ENCODE assay signal across 20 cellular contexts in genomic region chr2:240383099-240383758, GRCh38. TPM values are rescaled to one million over a fixed set of nuclear protein-coding genes. Genes with fewer than 3 reads are reported as not detected.
DNase-seq lines count a peak whose midpoint lies in the region; ATAC-seq and TF ChIP-seq lines count a peak whose summit lies in the region.
"Had no signal": no experiment of that assay in that cellular context is flagged by ENCODE, and none has a peak within 500 bp of the region (broad histone marks: within the 10 kb centered on the region; RNA-seq: fewer than 3 reads in every experiment).

No MANE protein-coding gene starts in this region.

- H3K36me3 ChIP-seq in right atrium auricular region (no peaks in the 10 kb centered on the region), lower lobe of right lung (no peaks in the 10 kb centered on the region), stomach (no peaks in the 10 kb centered on the region)

- H3K27ac Mint-ChIP-seq in chondrocyte (ENCODE audit: unreplicated experiment): no peak overlapping the region

- H3K4me1 Mint-ChIP-seq in chondrocyte (ENCODE audit: low read depth): peaks cover 18% of the 10 kb centered on the region

- 81 to 84% (median 81%) methylated on average over 14 to 17 of the region's 17 CpGs for WGBS in stomach, 5 donors

- H3K27me3 ChIP-seq in right atrium auricular region (no peaks in the 10 kb centered on the region), lower lobe of right lung (ENCODE audit: low read depth) (peaks cover 3% of the 10 kb centered on the region), stomach (peaks cover 0 to 13% (median 0%) of the 10 kb centered on the region in 3 donors)

- no peak overlapping the region for H3K4me3 Mint-ChIP-seq in chondrocyte (ENCODE audit: unreplicated experiment)

- no peak for TF ChIP-seq CTCF in right atrium auricular region (IDR thresholded peaks at IDR 0.05)
- no peak for TF ChIP-seq CTCF in chondrocyte (IDR thresholded peaks at IDR 0.05)
- TF ChIP-seq CTCF in lower lobe of right lung (IDR thresholded peaks at IDR 0.05): no peak
- TF ChIP-seq CTCF in coronary artery (IDR thresholded peaks at IDR 0.05): no peak
- no peak for TF ChIP-seq CTCF in stomach (IDR thresholded peaks at IDR 0.05)

- DNase-seq in Right ventricle myocardium superior (no peak), right atrium auricular region (ENCODE audit: low spot score) (no peak), chondrocyte (ENCODE audit: low spot score) (peak; percentile 67), lower lobe of right lung (peak; percentile 33), NOMO-1 treated with dmso at 0.1 percent for 144 hours (lab: John Stamatoyannopoulos, UW; ENCODE audit: unreplicated experiment) (no peak), NCI-H1105 (lab: John Stamatoyannopoulos, UW) (no peak), coronary artery (ENCODE audit: low spot score) (no peak), stomach (no peak)
- DNase-seq: AML-193, DMS53, EL, GF-D8, NCI-H1092 treated with DMSO at 0.1 percent for 48 hours, NCI-H146, NCI-H2029, NCI-H226, NCI-H510A treated with DMSO at 0.1 percent for 48 hours, NCI-H748 treated with DMSO at 0.1 percent for 48 hours had no signal

- H3K4me3 ChIP-seq in right atrium auricular region (no peak overlapping the region), lower lobe of right lung (no peak overlapping the region), coronary artery (no peak overlapping the region), stomach (no peak overlapping the region)
- H3K4me3 ChIP-seq: K562 had no signal

- intact Hi-C loops in Right ventricle myocardium superior (cut with DNase I): no loop called here
- intact Hi-C loops in lower lobe of right lung (cut with DNase I): no loop called here
- intact Hi-C loops in stomach (cut with DNase I; ENCODE audit: low total_unique reads): no loop called here

- no peak for TF ChIP-seq EP300 in stomach (IDR thresholded peaks at IDR 0.05)

- ATAC-seq in Right ventricle myocardium superior (ENCODE audit: poor library complexity) (peak; percentile 35), lower lobe of right lung (no peak)
- ATAC-seq: K562, Panc1 had no signal

- H3K4me1 ChIP-seq in right atrium auricular region (peaks cover 0 to 13% of the 10 kb centered on the region in 2 donors), lower lobe of right lung (peaks cover 4% of the 10 kb centered on the region), stomach (peaks cover 0 to 8% (median 2%) of the 10 kb centered on the region in 4 donors)

- H3K36me3 Mint-ChIP-seq in chondrocyte (ENCODE audit: low read depth): peaks cover 1% of the 10 kb centered on the region

- H3K27ac ChIP-seq in right atrium auricular region: no peak overlapping the region
- no peak overlapping the region for H3K27ac ChIP-seq in lower lobe of right lung
- no peak overlapping the region for H3K27ac ChIP-seq in coronary artery
- H3K27ac ChIP-seq in stomach: no peak overlapping the region

- peaks cover 12% of the 10 kb centered on the region for H3K9me3 Mint-ChIP-seq in chondrocyte (ENCODE audit: low read depth)

- H3K27me3 Mint-ChIP-seq in chondrocyte (ENCODE audit: low read depth): no peaks in the 10 kb centered on the region

- no peak for TF ChIP-seq POLR2A in stomach (IDR thresholded peaks at IDR 0.05)

- H3K9me3 ChIP-seq in right atrium auricular region (no peaks in the 10 kb centered on the region), lower lobe of right lung (no peaks in the 10 kb centered on the region), stomach (peaks cover 0 to 3% (median 1%) of the 10 kb centered on the region in 4 donors)

RNA-seq across cellular contexts. Expression of gene GPC1, which starts 52.2 kb away (rescaled TPM):
- total RNA-seq in Right ventricle myocardium superior (154 TPM), right atrium auricular region (100 to 1,000 TPM in 1 of 2 donors, 10 to 100 TPM in 1; 77.4 to 103 TPM), chondrocyte (261 to 354 TPM (median 264 TPM) in 3 replicates), lower lobe of right lung (14.7 TPM), stomach (100 to 1,000 TPM in 1 of 5 donors, 10 to 100 TPM in 4; 11.7 to 117 (median 28.8) TPM)
- 10 to 100 TPM in 2 of 3 donors, 1 to 10 TPM in 1; 6.3 to 40.1 (median 14.0) TPM for polyA plus RNA-seq in stomach

Comparison
In these comparisons a context has a peak if more than half of its experiments do, and no peak if none do; other contexts are left out.
1. DNase-seq: peak in chondrocyte (single experiment) and lower lobe of right lung (single experiment); none in Right ventricle myocardium superior (single experiment), right atrium auricular region (single experiment), NOMO-1 treated with dmso at 0.1 percent for 144 hours (single experiment), NCI-H1105 (single experiment), coronary artery (single experiment) and stomach (single experiment).